Comparison of ENCODE assay signal across 1 cellular context in genomic region chrX:44244008-44244407, GRCh38.
TF ChIP-seq lines count a peak whose summit lies in the region.

No MANE protein-coding gene starts in this region.

TF ChIP-seq in GM23338, 12 proteins besides CTCF, POLR2A, EP300 and RAD21 (continued from another document):
- no peak for TF ChIP-seq ZNF462 (CRISPR knock-in tag; IDR thresholded peaks at IDR 0.05)
TF ChIP-seq in GM23338: peak in this region for 0.
